ENCODE assay signal across 10 cellular contexts in the genomic region with DNA sequence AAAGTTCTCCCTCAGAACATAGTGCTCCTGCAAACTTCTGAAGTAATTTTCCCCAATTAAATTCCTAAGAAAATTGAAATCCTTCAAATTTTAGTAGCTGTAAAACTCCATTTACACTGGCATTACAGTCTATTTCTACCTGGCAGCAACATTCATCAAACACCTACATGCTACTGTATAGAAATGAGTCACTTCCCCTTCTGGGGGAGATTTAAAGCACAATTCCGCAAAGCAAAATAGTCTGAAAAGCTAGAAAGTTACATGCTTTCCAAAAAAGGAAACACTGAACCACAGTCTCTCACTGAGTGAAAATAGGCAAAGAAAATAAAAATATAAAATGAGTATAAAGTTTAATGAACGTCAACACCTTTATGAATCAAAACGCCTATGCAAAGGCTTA. TPM values are rescaled to one million over a fixed set of nuclear protein-coding genes. Genes with fewer than 3 reads are reported as not detected.
DNase-seq lines count a peak whose midpoint lies in the region; ATAC-seq, FAIRE-seq and TF ChIP-seq lines count a peak whose summit lies in the region.
"Had no signal": no experiment of that assay in that cellular context is flagged by ENCODE, and none has a peak within 500 bp of the region (broad histone marks: within the 10 kb centered on the region; RNA-seq: fewer than 3 reads in every experiment).

No MANE protein-coding gene starts in this region.

- H3K79me2 ChIP-seq in astrocyte (ENCODE audit: insufficient read depth, low read length), result no peaks in the 10 kb centered on the region

- no peak overlapping the region for H3K9ac ChIP-seq in astrocyte (ENCODE audit: low read length)

- peak; percentile 96 for ATAC-seq in GM18907 (IDR thresholded peaks at IDR 0.05; ENCODE audit: unreplicated experiment)
- peak; percentile 99 for ATAC-seq in GM21529 (IDR thresholded peaks at IDR 0.05; ENCODE audit: unreplicated experiment)
- peak; percentile 97 for ATAC-seq in HG03139 (IDR thresholded peaks at IDR 0.05; ENCODE audit: unreplicated experiment)

- H3K27ac ChIP-seq in astrocyte (ENCODE audit: low read depth, low read length), result no peak overlapping the region
- H3K27ac ChIP-seq: PC-9 had no signal

- H3K9me3 ChIP-seq in astrocyte (ENCODE audit: insufficient read depth, low read depth, low read length), result no peaks in the 10 kb centered on the region

- H2AFZ ChIP-seq in astrocyte (ENCODE audit: low read depth, low read length), result no peak overlapping the region
- H2AFZ ChIP-seq: PC-9 had no signal

- peaks cover 16% of the 10 kb centered on the region for H3K4me1 ChIP-seq in astrocyte (ENCODE audit: insufficient read depth, low read length)

- H3K4me3 Mint-ChIP-seq in astrocyte (ENCODE audit: unreplicated experiment), result no peak overlapping the region

- no peak overlapping the region for H3K27ac Mint-ChIP-seq in astrocyte (ENCODE audit: unreplicated experiment)

- no peaks in the 10 kb centered on the region for H4K20me1 ChIP-seq in astrocyte (ENCODE audit: insufficient read depth, low read length)

- H3K4me3 ChIP-seq in astrocyte (ENCODE audit: insufficient read depth, low read depth, low read length), result no peak overlapping the region
- H3K4me3 ChIP-seq: PC-9 had no signal

- H3K27me3 ChIP-seq in astrocyte (ENCODE audit: insufficient read depth, low read length), result no peaks in the 10 kb centered on the region

- peaks cover 4% of the 10 kb centered on the region for H3K9me3 Mint-ChIP-seq in astrocyte (ENCODE audit: unreplicated experiment)

- H3K36me3 Mint-ChIP-seq in astrocyte (ENCODE audit: low read depth, unreplicated experiment), result no peaks in the 10 kb centered on the region

- peaks cover 28% of the 10 kb centered on the region for H3K4me1 Mint-ChIP-seq in astrocyte (ENCODE audit: low read depth, unreplicated experiment)

- FAIRE-seq in astrocyte (lab: Jason Lieb, UNC), result no peak

- DNase-seq in astrocyte (ENCODE audit: low read depth) (no peak), NCI-H1436 (lab: John Stamatoyannopoulos, UW) (no peak), cortex of kidney (lab: John Stamatoyannopoulos, UW) (no peak)
- no peak for DNase-seq in stimulated activated CD4-positive, alpha-beta T cell treated with anti-CD3 and anti-CD28 coated beads, Interleukin-4, amount 100 ng/mL, for 24 hours
- DNase-seq: activated CD4-positive, CD25-positive, alpha-beta regulatory T cell treated with anti-CD3 and anti-CD28 coated beads, Interleukin-2, amount 50 U/mL, for 72 hours; NCI-H1105; PC-9 had no signal

- TF ChIP-seq CTCF in astrocyte (IDR thresholded peaks at IDR 0.05; ENCODE audit: insufficient read depth, low read depth, low read length), result no peak

- peak overlapping the region; percentile 21 for H3K4me2 ChIP-seq in astrocyte (ENCODE audit: low read length)
- H3K4me2 ChIP-seq: PC-9 had no signal

- H3K27me3 Mint-ChIP-seq in astrocyte (ENCODE audit: low read depth, unreplicated experiment), result no peaks in the 10 kb centered on the region

- H3K36me3 ChIP-seq in astrocyte (ENCODE audit: insufficient read depth, low read length), result no peaks in the 10 kb centered on the region

RNA-seq across cellular contexts. Expression of a gene that starts 43.3 kb away (rescaled TPM):
- total RNA-seq in astrocyte, result 40.6 and 45.9 TPM in 2 replicates
